ENCODE assay signal across 1 cellular context in genomic region chr2:178531161-178531560, GRCh38.
TF ChIP-seq lines count a peak whose summit lies in the region.

No MANE protein-coding gene starts in this region.

TF ChIP-seq in GM12878, 131 proteins besides CTCF, POLR2A, EP300 and RAD21:
- TF ChIP-seq POU2F2 (IDR thresholded peaks at IDR 0.05; ENCODE audit: borderline replicate concordance, low read depth, low read length) (no peak), POLR2AphosphoS5 (IDR thresholded peaks at IDR 0.05; ENCODE audit: low read length) (0 out of 2 replicates have a peak, but pooled peaks have one; percentile 3), ZBTB40 (IDR thresholded peaks at IDR 0.05; ENCODE audit: borderline replicate concordance) (0 out of 2 replicates have a peak, but pooled peaks have one; percentile 30), SMARCA5 (IDR thresholded peaks at IDR 0.05) (0 out of 2 replicates have a peak, but pooled peaks have one; percentile 22), CREB1 (IDR thresholded peaks at IDR 0.05; ENCODE audit: low read depth) (peak; percentile 70), NR2C2 (IDR thresholded peaks at IDR 0.05; ENCODE audit: borderline replicate concordance, control insufficient read depth, insufficient read length, low read depth) (no peak)
